ENCODE assay signal across 10 cellular contexts in genomic region chr1:229129306-229130027, GRCh38.
DNase-seq lines count a peak whose midpoint lies in the region; ATAC-seq and TF ChIP-seq lines count a peak whose summit lies in the region.
"Had no signal": no experiment of that assay in that cellular context is flagged by ENCODE, and none has a peak within 500 bp of the region (broad histone marks: within the 10 kb centered on the region; RNA-seq: fewer than 3 reads in every experiment).

No MANE protein-coding gene starts in this region.

- no peak overlapping the region for H3K27ac Mint-ChIP-seq in activated T-helper 17 cell treated with anti-CD3 and anti-CD28 coated beads, Interleukin-2, amount 50 U/mL, for 72 hours
- H3K27ac Mint-ChIP-seq in stimulated activated naive CD8-positive, alpha-beta T cell treated with anti-CD3 and anti-CD28 coated beads, Interleukin-15, amount 100 ng/mL, for 72 hours: peak overlapping the region in 1 of 2 donors; percentile 69
- H3K27ac Mint-ChIP-seq in HFFc6: no peak overlapping the region

- TF ChIP-seq CTCF in right atrium auricular region (IDR thresholded peaks at IDR 0.05) (no peak), HFFc6 (IDR thresholded peaks at IDR 0.05) (no peak)

- ATAC-seq in left ventricle myocardium superior: peak; percentile 20
- no peak for ATAC-seq in activated T-helper 17 cell treated with anti-CD3 and anti-CD28 coated beads, Interleukin-2, amount 50 U/mL, for 72 hours (replicated peaks)
- ATAC-seq in stimulated activated naive CD8-positive, alpha-beta T cell treated with anti-CD3 and anti-CD28 coated beads, Interleukin-15, amount 100 ng/mL, for 72 hours: peak; percentile 60

- intact Hi-C loops in left ventricle myocardium superior (cut with micrococcal nuclease): no loop called here

- H3K9me3 ChIP-seq in right atrium auricular region: no peaks in the 10 kb centered on the region

- H3K4me1 ChIP-seq in right atrium auricular region: no peaks in the 10 kb centered on the region

- peak overlapping the region; percentile 1 for H3K4me3 Mint-ChIP-seq in activated T-helper 17 cell treated with anti-CD3 and anti-CD28 coated beads, Interleukin-2, amount 50 U/mL, for 72 hours
- H3K4me3 Mint-ChIP-seq in stimulated activated naive CD8-positive, alpha-beta T cell treated with anti-CD3 and anti-CD28 coated beads, Interleukin-15, amount 100 ng/mL, for 72 hours: peak overlapping the region in 1 of 2 donors; percentile 31
- no peak overlapping the region for H3K4me3 Mint-ChIP-seq in HFFc6

- H3K4me3 ChIP-seq in right atrium auricular region: no peak overlapping the region

- H3K27me3 Mint-ChIP-seq in activated T-helper 17 cell treated with anti-CD3 and anti-CD28 coated beads, Interleukin-2, amount 50 U/mL, for 72 hours: no peaks in the 10 kb centered on the region
- H3K27me3 Mint-ChIP-seq in stimulated activated naive CD8-positive, alpha-beta T cell treated with anti-CD3 and anti-CD28 coated beads, Interleukin-15, amount 100 ng/mL, for 72 hours: no peaks in the 10 kb centered on the region
- peaks cover 3% of the 10 kb centered on the region for H3K27me3 Mint-ChIP-seq in HFFc6 (ENCODE audit: insufficient read depth)

- H3K36me3 ChIP-seq in right atrium auricular region: no peaks in the 10 kb centered on the region
- H3K36me3 ChIP-seq: WERI-Rb-1 had no signal

- H3K27me3 ChIP-seq in right atrium auricular region: no peaks in the 10 kb centered on the region
- H3K27me3 ChIP-seq in layer of hippocampus (ENCODE audit: control insufficient read depth, insufficient read depth, low read length): no peaks in the 10 kb centered on the region

- DNase-seq in left ventricle myocardium superior (no peak), right atrium auricular region (ENCODE audit: low spot score) (no peak), HFFc6 (no peak), NCI-H1436 treated with DMSO at 0.1 percent for 48 hours (lab: John Stamatoyannopoulos, UW) (no peak)
- DNase-seq in stimulated activated naive CD8-positive, alpha-beta T cell treated with anti-CD3 and anti-CD28 coated beads, Interleukin-15, amount 100 ng/mL, for 72 hours: peak; percentile 19 to 28
- no peak for DNase-seq in stimulated activated naive CD4-positive, alpha-beta T cell treated with Interleukin-2 at 50 U/mL for 16 hours (lab: John Stamatoyannopoulos, UW)
- DNase-seq: KG1 had no signal

- H3K4me1 Mint-ChIP-seq in activated T-helper 17 cell treated with anti-CD3 and anti-CD28 coated beads, Interleukin-2, amount 50 U/mL, for 72 hours: peaks cover 41% of the 10 kb centered on the region
- H3K4me1 Mint-ChIP-seq in stimulated activated naive CD8-positive, alpha-beta T cell treated with anti-CD3 and anti-CD28 coated beads, Interleukin-15, amount 100 ng/mL, for 72 hours: peaks cover 66% of the 10 kb centered on the region
- H3K4me1 Mint-ChIP-seq in HFFc6 (ENCODE audit: low read depth): no peaks in the 10 kb centered on the region

- no peaks in the 10 kb centered on the region for H3K36me3 Mint-ChIP-seq in activated T-helper 17 cell treated with anti-CD3 and anti-CD28 coated beads, Interleukin-2, amount 50 U/mL, for 72 hours (ENCODE audit: low read depth)
- H3K36me3 Mint-ChIP-seq in HFFc6 (ENCODE audit: low read depth): no peaks in the 10 kb centered on the region

- no peak overlapping the region for H3K27ac ChIP-seq in right atrium auricular region
- peak overlapping the region; percentile 92 for H3K27ac ChIP-seq in layer of hippocampus (ENCODE audit: low read depth, low read length)
- H3K27ac ChIP-seq: WERI-Rb-1 had no signal

- peaks cover 7% of the 10 kb centered on the region for H3K9me3 Mint-ChIP-seq in activated T-helper 17 cell treated with anti-CD3 and anti-CD28 coated beads, Interleukin-2, amount 50 U/mL, for 72 hours
- H3K9me3 Mint-ChIP-seq in stimulated activated naive CD8-positive, alpha-beta T cell treated with anti-CD3 and anti-CD28 coated beads, Interleukin-15, amount 100 ng/mL, for 72 hours: peaks cover 8 to 16% of the 10 kb centered on the region in 2 donors
- peaks cover 34% of the 10 kb centered on the region for H3K9me3 Mint-ChIP-seq in HFFc6

Comparison
In these comparisons a context has a peak if more than half of its experiments do, and no peak if none do; other contexts are left out.
1. DNase-seq: peak in stimulated activated naive CD8-positive, alpha-beta T cell treated with anti-CD3 and anti-CD28 coated beads, Interleukin-15, amount 100 ng/mL, for 72 hours (2 of 2); none in left ventricle myocardium superior (single experiment), right atrium auricular region (single experiment), HFFc6 (single experiment), stimulated activated naive CD4-positive, alpha-beta T cell treated with Interleukin-2 at 50 U/mL for 16 hours (single experiment) and NCI-H1436 treated with DMSO at 0.1 percent for 48 hours (single experiment).